ENCODE assay signal across 34 cellular contexts in the genomic region with DNA sequence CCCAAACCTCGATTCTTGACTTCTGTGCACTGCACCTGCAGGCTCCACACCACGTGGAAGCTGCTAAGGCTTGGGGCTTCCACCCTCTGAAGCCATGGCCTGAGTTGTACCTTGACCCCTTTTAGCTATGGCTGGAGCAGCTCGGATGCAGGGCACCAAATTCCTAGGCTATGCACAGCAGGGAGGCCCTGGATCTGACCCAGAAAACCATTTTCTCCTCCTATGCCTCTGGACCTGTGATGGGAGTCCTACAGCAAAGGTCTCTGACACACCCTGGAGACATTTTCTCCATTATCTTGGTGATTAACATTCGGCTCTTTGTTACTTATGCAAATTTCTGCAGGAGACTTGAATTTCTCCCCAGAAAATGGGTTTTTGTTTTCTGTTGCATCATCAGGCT.
"Had no signal": no experiment of that assay in that cellular context is flagged by ENCODE, and none has a peak within 500 bp of the region (broad histone marks: within the 10 kb centered on the region; RNA-seq: fewer than 3 reads in every experiment).

No MANE protein-coding gene starts in this region.

- H3K27me3 ChIP-seq: adrenal gland, ascending aorta, body of pancreas, brain microvascular endothelial cell, breast epithelium, cardiac muscle cell had no signal

- H3K36me3 ChIP-seq: adrenal gland, ascending aorta, brain microvascular endothelial cell, breast epithelium, cardiac muscle cell had no signal

- H3K9me3 ChIP-seq: adrenal gland, ascending aorta, body of pancreas had no signal

- DNase-seq: activated effector memory CD4-positive, alpha-beta T cell treated with anti-CD3 and anti-CD28 coated beads, Interleukin-2, amount 50 U/mL, for 16 hours; activated effector memory CD4-positive, alpha-beta T cell treated with Interleukin-2 at 50 U/mL for 16 hours; activated gamma-delta T cell; activated gamma-delta T cell treated with Interleukin-2 at 50 U/mL for 16 hours; activated naive CD4-positive, alpha-beta T cell; activated naive CD4-positive, alpha-beta T cell treated with anti-CD3 and anti-CD28 coated beads for 36 hours; activated naive CD4-positive, alpha-beta T cell treated with anti-CD3 and anti-CD28 coated beads, Interleukin-2, amount 10 ng/mL, durations not matched to agents 7 days and 5 days; activated naive CD4-positive, alpha-beta T cell treated with anti-CD3 and anti-CD28 coated beads, Interleukin-2, amount 50 U/mL, for 16 hours; activated naive CD4-positive, alpha-beta T cell treated with Interleukin-2 at 50 U/mL for 16 hours; activated naive CD8-positive, alpha-beta T cell treated with anti-CD3 and anti-CD28 coated beads for 36 hours; activated naive CD8-positive, alpha-beta T cell treated with anti-CD3 and anti-CD28 coated beads, Interleukin-2, amount 10 ng/mL, durations not matched to agents 7 days and 5 days; activated naive CD8-positive, alpha-beta T cell treated with anti-CD3 and anti-CD28 coated beads, Interleukin-2, amount 50 U/mL, for 24 hours; activated T-cell treated with anti-CD3 and anti-CD28 coated beads, Interleukin-2, amount 50 U/mL, for 1 hour; activated T-cell treated with anti-CD3 and anti-CD28 coated beads, Interleukin-2, amount 50 U/mL, for 24 hours; activated T-cell treated with anti-CD3 and anti-CD28 coated beads, Interleukin-2, amount 50 U/mL, for 4 hours; activated T-cell treated with anti-CD3 and anti-CD28 coated beads, Interleukin-2, amount 50 U/mL, for 48 hours; activated T-cell treated with anti-CD3 and anti-CD28 coated beads, Interleukin-2, amount 50 U/mL, for 72 hours; adrenal gland; amniotic stem cell; amygdala; anterior cingulate cortex; aorta; body of pancreas; brain microvascular endothelial cell; caudate nucleus; central memory CD4-positive, alpha-beta T cell; cerebellar nuclear complex had no signal

- H3K4me3 ChIP-seq: adrenal gland, ascending aorta, body of pancreas, breast epithelium, cardiac muscle cell had no signal

- FAIRE-seq: astrocyte, bronchial epithelial cell had no signal

- ATAC-seq: activated naive CD4-positive, alpha-beta T cell treated with anti-CD3 and anti-CD28 coated beads, Interleukin-2, amount 50 U/mL, for 72 hours; activated naive CD8-positive, alpha-beta T cell treated with anti-CD3 and anti-CD28 coated beads, Interleukin-2, amount 50 U/mL, for 24 hours; activated T-cell treated with anti-CD3 and anti-CD28 coated beads, Interleukin-2, amount 50 U/mL, for 4 hours; activated T-cell treated with anti-CD3 and anti-CD28 coated beads, Interleukin-2, amount 50 U/mL, for 72 hours; activated T-helper 17 cell treated with anti-CD3 and anti-CD28 coated beads, Interleukin-2, amount 50 U/mL, for 72 hours; body of pancreas had no signal

- H3K4me1 ChIP-seq: adrenal gland, body of pancreas, breast epithelium had no signal

- H3K27ac ChIP-seq: adrenal gland, ascending aorta, body of pancreas, brain microvascular endothelial cell, breast epithelium, cardiac muscle cell had no signal
